Comparison of ENCODE assay signal across 22 cellular contexts in genomic region chr11:134559617-134559992, GRCh38.
DNase-seq lines count a peak whose midpoint lies in the region; ATAC-seq, FAIRE-seq and TF ChIP-seq lines count a peak whose summit lies in the region.
"Had no signal": no experiment of that assay in that cellular context is flagged by ENCODE, and none has a peak within 500 bp of the region (broad histone marks: within the 10 kb centered on the region; RNA-seq: fewer than 3 reads in every experiment).

No MANE protein-coding gene starts in this region.

- no peak for ATAC-seq in left ventricle myocardium superior
- ATAC-seq in GM12878 = no peak
- no peak for ATAC-seq in HG03354 (IDR thresholded peaks at IDR 0.05; ENCODE audit: poor library complexity, severe bottlenecking, unreplicated experiment)
- ATAC-seq: gastroesophageal sphincter had no signal

- H3K27ac ChIP-seq in GM12878 (ENCODE audit: control insufficient read depth, insufficient read depth) (no peak overlapping the region), vagina (no peak overlapping the region)
- H3K27ac ChIP-seq: gastroesophageal sphincter, transverse colon had no signal

- no TSS peak for BruUV-seq in GM12878 (replicated peaks; lab: Mats Ljungman, UMichigan)

- POLR2A ChIA-PET in GM12878 (lab: Charles Lee) = no interaction called here

- DNase-seq in cardiac septum (ENCODE audit: low spot score) = peak; percentile 33
- DNase-seq in left ventricle myocardium superior = no peak
- DNase-seq in GM12878 (ENCODE audit: low read depth, low spot score) = no peak
- peak; percentile 7 for DNase-seq in mucosa of gallbladder (ENCODE audit: low spot score)
- DNase-seq in vagina (ENCODE audit: extremely low spot score in 2 of 2) = peak; percentile 76 to 88
- DNase-seq in NCI-H187 treated with DMSO at 0.1 percent for 48 hours (lab: John Stamatoyannopoulos, UW) = no peak
- DNase-seq in amniotic stem cell (lab: John Stamatoyannopoulos, UW) = no peak
- DNase-seq: activated CD4-positive, alpha-beta T cell treated with anti-CD3 and anti-CD28 coated beads for 1 hour; activated naive CD8-positive, alpha-beta T cell treated with anti-CD3 and anti-CD28 coated beads, Interleukin-2, amount 10 ng/mL, durations not matched to agents 7 days and 5 days; C1 segment of cervical spinal cord; Calu3; IMR-90; mammary epithelial cell; nucleus accumbens; stimulated activated CD4-positive, alpha-beta T cell treated with anti-CD3 and anti-CD28 coated beads, Interleukin-2, amount 100 ng/mL, for 48 hours; stimulated activated naive CD4-positive, alpha-beta T cell treated with Interleukin-2 at 50 U/mL for 16 hours; transverse colon had no signal

- no peak for TF ChIP-seq RAD21 in GM12878 (IDR thresholded peaks at IDR 0.05; ENCODE audit: insufficient read depth, low read depth, low read length)

- no peak for FAIRE-seq in GM12878 (lab: Jason Lieb, UNC)
- FAIRE-seq: H1, islet of Langerhans had no signal

- 18% methylated on average over 9 of the region's 9 CpGs for WGBS in GM12878 (ENCODE audit: insufficient coverage, insufficient replicate concordance, low lambda C conversion rate, missing lambda C conversion rate)

- H3K36me3 ChIP-seq in GM12878 (ENCODE audit: control insufficient read depth in 2 of 2, insufficient read depth in 2 of 2, low read length in 1 of 2) (no peaks in the 10 kb centered on the region), vagina (no peaks in the 10 kb centered on the region)
- H3K36me3 ChIP-seq: gastroesophageal sphincter, transverse colon had no signal

- no peak for TF ChIP-seq EP300 in GM12878 (IDR thresholded peaks at IDR 0.05; ENCODE audit: borderline replicate concordance in 1 of 2, control insufficient read depth in 1 of 2, low read depth in 2 of 2, low read length in 2 of 2)

- intact Hi-C loops in cardiac septum (cut with DNase I) (no loop called here), left ventricle myocardium superior (cut with micrococcal nuclease) (no loop called here), GM12878 (cut with micrococcal nuclease; ENCODE audit: unreplicated experiment) (no loop called here), vagina (cut with DNase I) (no loop called here)

- TF ChIP-seq POLR2A in GM12878 (IDR thresholded peaks at IDR 0.05; ENCODE audit: low read depth, low read length) = no peak
- TF ChIP-seq POLR2A in vagina (IDR thresholded peaks at IDR 0.05) = no peak

- H3K9me3 ChIP-seq in GM12878 (replicated peaks; ENCODE audit: control insufficient read depth, insufficient read depth, low read length) = no peaks in the 10 kb centered on the region
- no peaks in the 10 kb centered on the region for H3K9me3 ChIP-seq in vagina
- H3K9me3 ChIP-seq: gastroesophageal sphincter, transverse colon had no signal

- no peaks in the 10 kb centered on the region for H3K79me2 ChIP-seq in GM12878 (ENCODE audit: control insufficient read depth, insufficient read depth, low read length)

- H3K9ac ChIP-seq in GM12878 (ENCODE audit: control insufficient read depth, insufficient read depth, low read length) = no peak overlapping the region

- H4K20me1 ChIP-seq in GM12878 (ENCODE audit: control insufficient read depth, insufficient read depth) = no peaks in the 10 kb centered on the region

- TF ChIP-seq CTCF in GM12878 (IDR thresholded peaks at IDR 0.05 in 2 of 3, conservative IDR thresholded peaks at IDR 0.05 in 1 of 3; ENCODE audit: control insufficient read depth in 2 of 3, extremely low read depth in 1 of 3, insufficient read depth in 1 of 3, low read depth in 3 of 3, low read length in 3 of 3) = no peak
- TF ChIP-seq CTCF in vagina (IDR thresholded peaks at IDR 0.05) = no peak

- RAD21 ChIA-PET in GM12878 (lab: Charles Lee; ENCODE audit: unreplicated experiment) = no interaction called here

- H3K4me3 ChIP-seq in GM12878 = no peak overlapping the region
- H3K4me3 ChIP-seq in vagina = no peak overlapping the region
- H3K4me3 ChIP-seq: gastroesophageal sphincter, smooth muscle cell, transverse colon had no signal

- no peak overlapping the region for H3K4me2 ChIP-seq in GM12878 (ENCODE audit: control insufficient read depth, insufficient read depth)
- H3K4me2 ChIP-seq: smooth muscle cell had no signal

- SMC1A ChIA-PET in GM12878 (lab: Charles Lee; ENCODE audit: uncharacterized antibody, unreplicated experiment) = no interaction called here

- H3K27me3 ChIP-seq in GM12878 (replicated peaks in 1 of 2; ENCODE audit: control insufficient read depth in 2 of 2, insufficient read depth in 2 of 2, low read length in 1 of 2) = peaks cover 0 to 2% of the 10 kb centered on the region in 2 experiments; a peak in 2 of 4 replicates
- no peaks in the 10 kb centered on the region for H3K27me3 ChIP-seq in vagina
- H3K27me3 ChIP-seq: transverse colon had no signal

- no peak overlapping the region for H2AFZ ChIP-seq in GM12878 (ENCODE audit: control insufficient read depth, low read depth, low read length)

- CTCF ChIA-PET in GM12878 (lab: Yijun Ruan, JAX) = no interaction called here

- no peaks in the 10 kb centered on the region for H3K4me1 ChIP-seq in GM12878 (ENCODE audit: control insufficient read depth, insufficient read depth, low read length)
- H3K4me1 ChIP-seq in vagina = no peaks in the 10 kb centered on the region
- H3K4me1 ChIP-seq: gastroesophageal sphincter, transverse colon had no signal

- in situ Hi-C loops in GM12878 (cut with MboI) = no loop called here

TF ChIP-seq in GM12878, 131 proteins besides CTCF, POLR2A, EP300 and RAD21:
- no peak for TF ChIP-seq CBX5 (IDR thresholded peaks at IDR 0.05; ENCODE audit: low read depth)
- no peak for TF ChIP-seq RAD51 (IDR thresholded peaks at IDR 0.05)
- TF ChIP-seq, protein P1, sequence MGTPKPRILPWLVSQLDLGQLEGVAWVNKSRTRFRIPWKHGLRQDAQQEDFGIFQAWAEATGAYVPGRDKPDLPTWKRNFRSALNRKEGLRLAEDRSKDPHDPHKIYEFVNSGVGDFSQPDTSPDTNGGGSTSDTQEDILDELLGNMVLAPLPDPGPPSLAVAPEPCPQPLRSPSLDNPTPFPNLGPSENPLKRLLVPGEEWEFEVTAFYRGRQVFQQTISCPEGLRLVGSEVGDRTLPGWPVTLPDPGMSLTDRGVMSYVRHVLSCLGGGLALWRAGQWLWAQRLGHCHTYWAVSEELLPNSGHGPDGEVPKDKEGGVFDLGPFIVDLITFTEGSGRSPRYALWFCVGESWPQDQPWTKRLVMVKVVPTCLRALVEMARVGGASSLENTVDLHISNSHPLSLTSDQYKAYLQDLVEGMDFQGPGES (IDR thresholded peaks at IDR 0.05) = no peak
- no peak for TF ChIP-seq PKNOX1 (IDR thresholded peaks at IDR 0.05)
- TF ChIP-seq MLLT1 (IDR thresholded peaks at IDR 0.05) = no peak
- TF ChIP-seq, protein P2, sequence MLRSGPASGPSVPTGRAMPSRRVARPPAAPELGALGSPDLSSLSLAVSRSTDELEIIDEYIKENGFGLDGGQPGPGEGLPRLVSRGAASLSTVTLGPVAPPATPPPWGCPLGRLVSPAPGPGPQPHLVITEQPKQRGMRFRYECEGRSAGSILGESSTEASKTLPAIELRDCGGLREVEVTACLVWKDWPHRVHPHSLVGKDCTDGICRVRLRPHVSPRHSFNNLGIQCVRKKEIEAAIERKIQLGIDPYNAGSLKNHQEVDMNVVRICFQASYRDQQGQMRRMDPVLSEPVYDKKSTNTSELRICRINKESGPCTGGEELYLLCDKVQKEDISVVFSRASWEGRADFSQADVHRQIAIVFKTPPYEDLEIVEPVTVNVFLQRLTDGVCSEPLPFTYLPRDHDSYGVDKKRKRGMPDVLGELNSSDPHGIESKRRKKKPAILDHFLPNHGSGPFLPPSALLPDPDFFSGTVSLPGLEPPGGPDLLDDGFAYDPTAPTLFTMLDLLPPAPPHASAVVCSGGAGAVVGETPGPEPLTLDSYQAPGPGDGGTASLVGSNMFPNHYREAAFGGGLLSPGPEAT (IDR thresholded peaks at IDR 0.05; ENCODE audit: low read depth) = no peak
- TF ChIP-seq SPI1 (IDR thresholded peaks at IDR 0.05; ENCODE audit: borderline replicate concordance, insufficient read depth, low read depth, low read length) = peak; percentile 44

Comparison
In these comparisons a context has a peak if more than half of its experiments do, and no peak if none do; other contexts are left out.
1. DNase-seq: peak in cardiac septum (single experiment), mucosa of gallbladder (single experiment) and vagina (2 of 2); none in left ventricle myocardium superior (single experiment), GM12878 (single experiment), NCI-H187 treated with DMSO at 0.1 percent for 48 hours (single experiment) and amniotic stem cell (single experiment).